ENCODE assay signal across 10 cellular contexts in the genomic region with DNA sequence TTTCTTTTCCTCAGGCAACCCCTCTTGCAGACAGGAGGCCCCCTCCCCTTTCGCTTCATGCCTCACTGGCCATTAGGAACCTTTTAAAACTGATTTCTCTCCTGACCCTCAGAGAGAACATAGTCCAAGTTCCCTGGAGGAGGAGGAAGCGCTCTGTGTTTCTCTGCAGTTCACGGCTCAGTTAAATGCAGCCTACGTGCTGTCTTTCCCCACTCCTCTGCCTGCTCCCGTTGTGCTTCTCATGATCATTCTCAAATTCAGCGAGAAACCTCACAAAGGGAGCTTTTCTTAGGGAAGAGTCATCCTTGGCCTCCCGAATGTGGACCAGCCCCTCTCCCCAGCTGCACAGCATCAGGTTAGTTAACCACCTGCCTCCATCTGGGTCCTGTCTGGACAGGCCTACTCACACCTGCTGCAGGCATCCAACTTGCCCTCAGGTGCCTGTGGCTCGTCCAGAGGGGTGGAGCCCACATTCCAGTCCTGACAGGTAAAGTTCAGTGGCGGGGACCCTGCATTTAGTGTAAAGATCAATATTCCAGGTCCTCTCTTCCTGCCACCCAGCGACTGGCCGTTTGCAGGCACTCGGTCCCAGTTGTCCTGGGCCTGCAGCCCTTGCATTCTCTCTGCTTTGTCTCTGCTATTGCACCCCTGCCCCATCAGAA. TPM values are rescaled to one million over a fixed set of nuclear protein-coding genes. Genes with fewer than 3 reads are reported as not detected.
DNase-seq lines count a peak whose midpoint lies in the region; ATAC-seq and TF ChIP-seq lines count a peak whose summit lies in the region.
"Had no signal": no experiment of that assay in that cellular context is flagged by ENCODE, and none has a peak within 500 bp of the region (broad histone marks: within the 10 kb centered on the region; RNA-seq: fewer than 3 reads in every experiment).

No MANE protein-coding gene starts in this region.

- H3K4me1 ChIP-seq in mammary epithelial cell (ENCODE audit: insufficient read depth, low read length) (peaks cover 42% of the 10 kb centered on the region), mesenchymal stem cell (ENCODE audit: control insufficient read depth, insufficient read depth, low read depth, low read length) (peaks cover 23% of the 10 kb centered on the region)

- H3K79me1 ChIP-seq in mesenchymal stem cell (replicated peaks; ENCODE audit: low read length, poor library complexity, severe bottlenecking), result peaks cover 19% of the 10 kb centered on the region

- BruUV-seq in mammary epithelial cell (replicated peaks; lab: Mats Ljungman, UMichigan), result no TSS peak

- H3K23ac ChIP-seq in mesenchymal stem cell (ENCODE audit: low read length in 2 of 2), result peak overlapping the region in 1 of 2 experiments; percentile 34

- POLR2A ChIA-PET in AG04450 (lab: Yijun Ruan, JAX), result interaction anchor here (0.6 to 0.7 kb wide), 3 partner anchors 17 to 1651 kb away, joined by 3 to 5 read pairs (median 4); no protein-coding TSS in a partner anchor

- peak overlapping the region; percentile 78 for H4K91ac ChIP-seq in mesenchymal stem cell (ENCODE audit: low read length)

- no peak for ATAC-seq in omental fat pad (ENCODE audit: low FRiP score)

- H3K9me3 ChIP-seq in AG04450 (ENCODE audit: control insufficient read depth, insufficient read depth, low read length) (no peaks in the 10 kb centered on the region), mammary epithelial cell (replicated peaks; ENCODE audit: insufficient read depth, low read length) (no peaks in the 10 kb centered on the region), mesenchymal stem cell (ENCODE audit: control insufficient read depth, low read length) (no peaks in the 10 kb centered on the region)

- H3K4me3 ChIP-seq in AG04450 (ENCODE audit: low read depth, low read length), result no peak overlapping the region
- no peak overlapping the region for H3K4me3 ChIP-seq in mammary epithelial cell (replicated peaks in 1 of 3; ENCODE audit: insufficient read depth in 1 of 3, low read depth in 2 of 3, low read length in 3 of 3)
- H3K4me3 ChIP-seq in mesenchymal stem cell (ENCODE audit: insufficient read depth in 1 of 2, low read depth in 1 of 2, low read length in 2 of 2), result no peak overlapping the region

- H4K20me1 ChIP-seq in mammary epithelial cell (ENCODE audit: insufficient read depth, low read length), result no peaks in the 10 kb centered on the region

- H2BK12ac ChIP-seq in mesenchymal stem cell (ENCODE audit: low read length in 2 of 2), result peak overlapping the region in 1 of 2 experiments; percentile 94

- intact Hi-C loops in mammary epithelial cell (cut with micrococcal nuclease), result loop anchor here (2.0 kb wide), 1 partner anchor 15 kb away; no protein-coding TSS in a partner anchor

- H3K27ac ChIP-seq in AG04450 (ENCODE audit: low read depth, low read length) (peak overlapping the region; percentile 65), mammary epithelial cell (ENCODE audit: insufficient read depth, low read depth, low read length) (peak overlapping the region; percentile 5), mesenchymal stem cell (ENCODE audit: low read length, poor library complexity, severe bottlenecking) (no peak overlapping the region)

- H2AK5ac ChIP-seq in mesenchymal stem cell (ENCODE audit: low read length, severe bottlenecking), result no peak overlapping the region

- peak overlapping the region; percentile 90 for H2BK120ac ChIP-seq in mesenchymal stem cell (ENCODE audit: low read depth, low read length)

- CTCF ChIA-PET in AG04450 (lab: Charles Lee) (no interaction called here), mammary epithelial cell (lab: Charles Lee; ENCODE audit: low non-redundant PET) (no interaction called here)

- H2AFZ ChIP-seq in mammary epithelial cell (ENCODE audit: low read depth, low read length) (no peak overlapping the region), mesenchymal stem cell (ENCODE audit: low read depth, low read length) (no peak overlapping the region)

- no peaks in the 10 kb centered on the region for H3K27me3 ChIP-seq in AG04450 (ENCODE audit: control insufficient read depth, insufficient read depth, low read length)
- H3K27me3 ChIP-seq in mammary epithelial cell (ENCODE audit: insufficient read depth, low read length), result no peaks in the 10 kb centered on the region
- no peaks in the 10 kb centered on the region for H3K27me3 ChIP-seq in mesenchymal stem cell (ENCODE audit: control insufficient read depth in 1 of 2, insufficient read depth in 1 of 2, low read length in 2 of 2)

- dilution Hi-C loops in mammary epithelial cell (cut with HindIII; ENCODE audit: low sequenced_read_pairs), result no loop called here

- H3K36me3 ChIP-seq in mammary epithelial cell (ENCODE audit: insufficient read depth, low read length), result peaks cover 7% of the 10 kb centered on the region
- peaks cover 5 to 45% of the 10 kb centered on the region in 2 experiments for H3K36me3 ChIP-seq in mesenchymal stem cell (ENCODE audit: control insufficient read depth in 1 of 2, insufficient read depth in 2 of 2, low read depth in 1 of 2, low read length in 2 of 2)

- no peak overlapping the region for H2BK15ac ChIP-seq in mesenchymal stem cell (ENCODE audit: low read depth, poor library complexity, severe bottlenecking)

- H3K14ac ChIP-seq in mesenchymal stem cell (ENCODE audit: low read length in 2 of 2), result peak overlapping the region in 1 of 2 experiments; percentile 88

- H3K9ac ChIP-seq in mammary epithelial cell (ENCODE audit: insufficient read depth, low read length) (no peak overlapping the region), mesenchymal stem cell (ENCODE audit: low read length) (peak overlapping the region; percentile 51)

- H3K18ac ChIP-seq in mesenchymal stem cell (ENCODE audit: low read depth in 1 of 2, low read length in 2 of 2), result peak overlapping the region; percentile 67 to 71

- DNase-seq in AG04450 (ENCODE audit: low read depth, low spot score) (no peak), NCI-H1436 (lab: John Stamatoyannopoulos, UW) (peak; percentile 56), mammary epithelial cell (peak; percentile 77), mesenchymal stem cell (no peak), hippocampal formation (lab: John Stamatoyannopoulos, UW) (no peak), omental fat pad (ENCODE audit: low spot score) (no peak)
- DNase-seq in central memory CD4-positive, alpha-beta T cell, result no peak
- DNase-seq in activated CD4-positive, alpha-beta T cell treated with anti-CD3 and anti-CD28 coated beads, Interleukin-2, amount 50 U/mL, for 1 hour, result no peak
- DNase-seq: NCI-H226, small intestine had no signal

- peak overlapping the region; percentile 10 to 87 for H3K4ac ChIP-seq in mesenchymal stem cell (ENCODE audit: low read depth in 1 of 2, low read length in 2 of 2)

- 26% methylated on average over 7 of the region's 12 CpGs for WGBS in mammary epithelial cell (ENCODE audit: low coverage, missing lambda C conversion rate)
- WGBS in mesenchymal stem cell, result 68% methylated on average over 12 of the region's 12 CpGs

- H2BK5ac ChIP-seq in mesenchymal stem cell (ENCODE audit: low read depth, low read length, poor library complexity, severe bottlenecking), result no peak overlapping the region

- H3K4me2 ChIP-seq in mammary epithelial cell (ENCODE audit: insufficient read depth, low read depth, low read length) (peak overlapping the region; percentile 37), mesenchymal stem cell (ENCODE audit: low read length, poor library complexity, severe bottlenecking) (no peak overlapping the region)

- H3K79me2 ChIP-seq in mammary epithelial cell (ENCODE audit: insufficient read depth, low read length), result peaks cover 90% of the 10 kb centered on the region

- in situ Hi-C loops in mammary epithelial cell (cut with MboI; ENCODE audit: low sequenced_read_pairs in 2 of 2), result no loop called here

- peak overlapping the region; percentile 86 for H4K8ac ChIP-seq in mesenchymal stem cell (ENCODE audit: low read length)

- TF ChIP-seq CTCF in AG04450 (IDR thresholded peaks at IDR 0.05; ENCODE audit: low read depth, low read length) (no peak), mammary epithelial cell (conservative IDR thresholded peaks at IDR 0.05 in 1 of 2, IDR thresholded peaks at IDR 0.05 in 1 of 2; ENCODE audit: extremely low read depth in 1 of 2, insufficient read depth in 1 of 2, low read depth in 1 of 2, low read length in 2 of 2) (no peak), omental fat pad (IDR thresholded peaks at IDR 0.05) (no peak)

RNA-seq across cellular contexts. Expression of a gene that starts 14.8 kb away (rescaled TPM):
- polyA plus RNA-seq in AG04450 (2011; rRNA removed) (179 and 187 TPM in 2 replicates), mammary epithelial cell (615 TPM)
- 30.3 and 32.8 TPM in 2 replicates for polyA minus RNA-seq in AG04450 (2011; rRNA and poly(A)+ RNA removed)
- total RNA-seq in mammary epithelial cell (100 to 1,000 TPM; 179 to 311 TPM), omental fat pad (100 to 1,000 TPM in 3 of 4 donors, 10 to 100 TPM in 1; 92.8 to 402 (median 260) TPM)
- polyA minus RNA-seq in mammary epithelial cell, result 271 TPM
- 204 TPM for polyA plus RNA-seq in mesenchymal stem cell (2013, experiment 1 of 2)
- polyA plus RNA-seq in mesenchymal stem cell (2013, experiment 2 of 2), result 204 TPM

RNA-seq across cellular contexts. Expression of a gene that starts 21.7 kb away (rescaled TPM):
- polyA plus RNA-seq in AG04450 (2011; rRNA removed) (not detected in 2 replicates), mammary epithelial cell (not detected)
- not detected in 2 replicates for polyA minus RNA-seq in AG04450 (2011; rRNA and poly(A)+ RNA removed)
- total RNA-seq in mammary epithelial cell (under 1 TPM in 1 of 2 donors, not detected in 1; 0.17 TPM), omental fat pad (not detected)
- not detected for polyA minus RNA-seq in mammary epithelial cell
- not detected for polyA plus RNA-seq in mesenchymal stem cell (2013, experiment 1 of 2)
- polyA plus RNA-seq in mesenchymal stem cell (2013, experiment 2 of 2), result not detected
- polyA plus RNA-seq: small intestine had no signal

Comparison
In these comparisons a context has a peak if more than half of its experiments do, and no peak if none do; other contexts are left out.
1. DNase-seq: peak in NCI-H1436 (single experiment) and mammary epithelial cell (single experiment); none in AG04450 (single experiment), mesenchymal stem cell (single experiment), hippocampal formation (0 of 2), central memory CD4-positive, alpha-beta T cell (single experiment), activated CD4-positive, alpha-beta T cell treated with anti-CD3 and anti-CD28 coated beads, Interleukin-2, amount 50 U/mL, for 1 hour (single experiment) and omental fat pad (single experiment).